In the genomic region with DNA sequence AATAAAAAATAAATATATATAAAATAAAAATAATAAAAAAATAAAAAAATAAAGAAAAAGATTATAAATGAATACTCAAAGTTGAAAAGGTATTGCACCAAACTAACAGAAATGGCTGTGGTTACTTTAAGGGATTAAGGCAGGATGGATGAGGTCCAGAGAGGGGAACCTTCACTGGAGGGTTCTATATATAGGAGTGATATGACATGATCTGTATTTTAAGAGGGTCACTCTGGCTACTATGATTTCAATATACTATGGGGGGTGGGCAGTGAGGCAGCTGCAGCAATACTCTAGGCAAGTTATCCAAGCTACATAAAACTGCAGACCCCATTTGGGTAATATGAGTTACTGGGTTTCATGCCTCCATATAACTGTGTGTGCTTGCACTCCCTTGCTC, we compare ENCODE assay signal across 25 cellular contexts. TPM values are rescaled to one million over a fixed set of nuclear protein-coding genes. Genes with fewer than 3 reads are reported as not detected.
"Had no signal": no experiment of that assay in that cellular context is flagged by ENCODE, and none has a peak within 500 bp of the region (broad histone marks: within the 10 kb centered on the region; RNA-seq: fewer than 3 reads in every experiment).

No MANE protein-coding gene starts in this region.

- H3K9me3 Mint-ChIP-seq: immature natural killer cell; naive thymus-derived CD8-positive, alpha-beta T cell; stimulated activated memory B cell treated with anti-CD40 and anti-IgM and Interleukin-4, amounts not matched to agents 10 μg/mL and 1 μg/mL and 100 μg/mL, for 72 hours; stimulated activated naive CD8-positive, alpha-beta T cell treated with anti-CD3 and anti-CD28 coated beads, Interleukin-15, Interleukin-2, amounts not matched to agents 100 ng/mL and 50 ng/mL, for 24 hours had no signal

- H3K4me3 ChIP-seq: coronary artery, esophagus muscularis mucosa, gastroesophageal sphincter, pancreas, sigmoid colon, skin epidermis, spleen, thoracic aorta, tibial nerve, upper lobe of left lung had no signal

- H3K4me1 Mint-ChIP-seq: immature natural killer cell; naive thymus-derived CD8-positive, alpha-beta T cell; stimulated activated memory B cell treated with anti-CD40 and anti-IgM and Interleukin-4, amounts not matched to agents 10 μg/mL and 1 μg/mL and 100 μg/mL, for 72 hours had no signal

- H3K27me3 Mint-ChIP-seq: naive thymus-derived CD8-positive, alpha-beta T cell; stimulated activated memory B cell treated with anti-CD40 and anti-IgM and Interleukin-4, amounts not matched to agents 10 μg/mL and 1 μg/mL and 100 μg/mL, for 72 hours; stimulated activated naive CD8-positive, alpha-beta T cell treated with anti-CD3 and anti-CD28 coated beads, Interleukin-15, Interleukin-2, amounts not matched to agents 100 ng/mL and 50 ng/mL, for 24 hours had no signal

- H3K27me3 ChIP-seq: esophagus muscularis mucosa, foreskin keratinocyte, gastroesophageal sphincter, pancreas, sigmoid colon, spleen, tibial nerve, upper lobe of left lung had no signal

- H3K36me3 ChIP-seq: thoracic aorta had no signal

- H3K9me3 ChIP-seq: esophagus muscularis mucosa, gastroesophageal sphincter, pancreas, sigmoid colon, spleen, thoracic aorta, tibial nerve, upper lobe of left lung had no signal

- ATAC-seq: foreskin keratinocyte; gastroesophageal sphincter; naive thymus-derived CD8-positive, alpha-beta T cell; pancreas; stimulated activated memory B cell treated with anti-CD40 and anti-IgM and Interleukin-4, amounts not matched to agents 10 μg/mL and 1 μg/mL and 100 μg/mL, for 72 hours had no signal

- H3K4me1 ChIP-seq: esophagus muscularis mucosa, gastroesophageal sphincter, sigmoid colon, spleen, tibial nerve, upper lobe of left lung had no signal

- H3K27ac ChIP-seq: coronary artery, esophagus muscularis mucosa, foreskin keratinocyte, gastroesophageal sphincter, pancreas, sigmoid colon, skin epidermis, spleen, thoracic aorta, tibial nerve, upper lobe of left lung had no signal

- DNase-seq: dermis blood vessel endothelial cell; effector memory CD4-positive, alpha-beta T cell; foreskin keratinocyte; hypothalamus; immature natural killer cell; islet precursor cell; kidney glomerular epithelial cell; mesendoderm; midbrain; naive thymus-derived CD8-positive, alpha-beta T cell; pancreas; sigmoid colon; spleen; stimulated activated CD4-positive, alpha-beta T cell treated with anti-CD3 and anti-CD28 coated beads, Interleukin-4, amount 100 ng/mL, for 4 hours; upper lobe of left lung had no signal

- H3K27ac Mint-ChIP-seq: immature natural killer cell; naive thymus-derived CD8-positive, alpha-beta T cell; stimulated activated memory B cell treated with anti-CD40 and anti-IgM and Interleukin-4, amounts not matched to agents 10 μg/mL and 1 μg/mL and 100 μg/mL, for 72 hours; stimulated activated naive CD8-positive, alpha-beta T cell treated with anti-CD3 and anti-CD28 coated beads, Interleukin-15, Interleukin-2, amounts not matched to agents 100 ng/mL and 50 ng/mL, for 24 hours had no signal

- H3K4me3 Mint-ChIP-seq: immature natural killer cell; naive thymus-derived CD8-positive, alpha-beta T cell; stimulated activated memory B cell treated with anti-CD40 and anti-IgM and Interleukin-4, amounts not matched to agents 10 μg/mL and 1 μg/mL and 100 μg/mL, for 72 hours; stimulated activated naive CD8-positive, alpha-beta T cell treated with anti-CD3 and anti-CD28 coated beads, Interleukin-15, Interleukin-2, amounts not matched to agents 100 ng/mL and 50 ng/mL, for 24 hours had no signal

RNA-seq across cellular contexts. Expression of a gene that starts 38.0 kb away (rescaled TPM):
- total RNA-seq: epithelial cell of proximal tubule had no signal
- polyA plus RNA-seq: neural cell had no signal
